1 cellular context compared by ENCODE assay signal in the genomic region with DNA sequence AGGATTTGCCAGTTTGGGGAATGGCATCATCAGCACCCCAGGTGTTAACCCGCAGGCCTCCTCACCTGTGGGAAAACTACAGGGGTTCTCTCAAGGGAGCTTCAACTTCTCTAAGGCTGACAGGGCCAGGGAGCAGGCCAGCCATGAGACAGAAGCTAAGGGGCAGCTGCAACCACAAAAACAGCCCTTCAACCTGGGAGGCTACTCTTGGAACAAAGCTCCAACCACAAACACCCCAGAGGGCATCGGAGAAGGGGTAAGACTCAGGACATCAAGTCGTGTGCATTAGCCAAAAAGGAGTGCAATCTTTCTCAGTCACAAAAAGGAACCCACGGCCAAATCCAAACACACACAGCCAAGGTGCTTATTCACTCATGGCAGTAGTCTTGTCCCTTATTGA.
TF ChIP-seq lines count a peak whose summit lies in the region.

No MANE protein-coding gene starts in this region.

TF ChIP-seq in GM12878, 131 proteins besides CTCF, POLR2A, EP300 and RAD21 (continued from another document):
- TF ChIP-seq CEBPZ (IDR thresholded peaks at IDR 0.05; ENCODE audit: low read depth, low read length) (no peak), SP1 (IDR thresholded peaks at IDR 0.05; ENCODE audit: low read depth, low read length) (no peak), RUNX3 (IDR thresholded peaks at IDR 0.05; ENCODE audit: low read length) (0 out of 2 replicates have a peak, but pooled peaks have one; percentile 28)
